1 cellular context compared by ENCODE assay signal in genomic region chr20:54133434-54134427, GRCh38.
TF ChIP-seq lines count a peak whose summit lies in the region.

No MANE protein-coding gene starts in this region.

TF ChIP-seq in HepG2, 621 proteins besides CTCF, POLR2A, EP300 and RAD21 (continued from another document and continues in another):
- TF ChIP-seq HMGXB3 (CRISPR knock-in tag; IDR thresholded peaks at IDR 0.05; ENCODE audit: borderline replicate concordance) (peak; percentile 24; the same call in 1 of the 2 replicates), RNF2 (conservative IDR thresholded peaks at IDR 0.05; ENCODE audit: low read depth) (no peak), CEBPG (CRISPR knock-in tag; IDR thresholded peaks at IDR 0.05) (peak; percentile 85), JDP2 (CRISPR knock-in tag; IDR thresholded peaks at IDR 0.05; ENCODE audit: borderline replicate concordance) (no peak), PPARG (CRISPR knock-in tag; conservative IDR thresholded peaks at IDR 0.05) (peak; percentile 42; the same call in 1 of the 2 replicates), ZNF713 (CRISPR knock-in tag; IDR thresholded peaks at IDR 0.05) (no peak), SRSF9 (IDR thresholded peaks at IDR 0.05; ENCODE audit: borderline replicate concordance, insufficient read depth, low read depth, low read length, poor library complexity, severe bottlenecking) (no peak), GLI4 (CRISPR knock-in tag; IDR thresholded peaks at IDR 0.05; ENCODE audit: borderline replicate concordance) (0 out of 2 replicates have a peak, but pooled peaks have one; percentile 75), FOXK1 (CRISPR knock-in tag; IDR thresholded peaks at IDR 0.05; ENCODE audit: borderline replicate concordance, low read depth) (0 out of 2 replicates have a peak, but pooled peaks have one; percentile 18), SATB2 (CRISPR knock-in tag; IDR thresholded peaks at IDR 0.05) (peak; percentile 90), MIXL1 (CRISPR knock-in tag; IDR thresholded peaks at IDR 0.05) (peak; percentile 81), FOXP4 (CRISPR knock-in tag; IDR thresholded peaks at IDR 0.05) (peak; percentile 89), ELF3 (CRISPR knock-in tag; IDR thresholded peaks at IDR 0.05) (peak; percentile 99), GTF2F1 (IDR thresholded peaks at IDR 0.05; ENCODE audit: low read length) (peak; percentile 74; the same call in 1 of the 2 replicates), FOXA1 (IDR thresholded peaks at IDR 0.05) (no peak), FOXA1 (CRISPR knock-in tag; IDR thresholded peaks at IDR 0.05) (peak; percentile 79), ZBTB20 (CRISPR knock-in tag; IDR thresholded peaks at IDR 0.05; ENCODE audit: borderline replicate concordance, low read depth) (peak; percentile 80; the same call in 1 of the 2 replicates), MAZ (IDR thresholded peaks at IDR 0.05; ENCODE audit: borderline replicate concordance, low read depth, low read length) (0 out of 2 replicates have a peak, but pooled peaks have one; percentile 8), MAZ (CRISPR knock-in tag; IDR thresholded peaks at IDR 0.05; ENCODE audit: low read depth) (no peak), FOSL1 (CRISPR knock-in tag; IDR thresholded peaks at IDR 0.05; ENCODE audit: borderline replicate concordance) (peak; percentile 82; the same call in 1 of the 2 replicates), PRPF4 (IDR thresholded peaks at IDR 0.05; ENCODE audit: low read depth, low read length, poor library complexity, severe bottlenecking) (no peak), TGIF2 (CRISPR knock-in tag; IDR thresholded peaks at IDR 0.05) (peak; percentile 14; the same call in 1 of the 2 replicates), MEIS1 (CRISPR knock-in tag; IDR thresholded peaks at IDR 0.05; ENCODE audit: borderline replicate concordance) (0 out of 2 replicates have a peak, but pooled peaks have one; percentile 6), USF2 (IDR thresholded peaks at IDR 0.05; ENCODE audit: low read depth, low read length) (no peak), USF2 (CRISPR knock-in tag; IDR thresholded peaks at IDR 0.05; ENCODE audit: borderline replicate concordance) (no peak; the same call in 1 of the 2 replicates), NFIC (IDR thresholded peaks at IDR 0.05; ENCODE audit: low read length) (no peak; the same call in 1 of the 2 replicates), XRCC5 (optimal IDR thresholded peaks at IDR 0.05; ENCODE audit: low read length) (peak; percentile 81), CBX5 (CRISPR knock-in tag; IDR thresholded peaks at IDR 0.05; ENCODE audit: borderline replicate concordance) (peak; percentile 60; the same call in 1 of the 2 replicates), ZNF629 (CRISPR knock-in tag; conservative IDR thresholded peaks at IDR 0.05) (peak; percentile 45; the same call in 1 of the 2 replicates), ZNF557 (CRISPR knock-in tag; IDR thresholded peaks at IDR 0.05) (peak; percentile 92; the same call in 1 of the 2 replicates), ZBTB1 (CRISPR knock-in tag; IDR thresholded peaks at IDR 0.05; ENCODE audit: borderline replicate concordance) (no peak), ZBTB43 (CRISPR knock-in tag; conservative IDR thresholded peaks at IDR 0.05) (peak; percentile 88), TFDP1 (CRISPR knock-in tag; IDR thresholded peaks at IDR 0.05; ENCODE audit: borderline replicate concordance) (peak; percentile 57; the same call in 1 of the 2 replicates), ZNF256 (CRISPR knock-in tag; conservative IDR thresholded peaks at IDR 0.05) (no peak), ZNF709 (CRISPR knock-in tag; IDR thresholded peaks at IDR 0.05) (no peak), MEIS2 (CRISPR knock-in tag; IDR thresholded peaks at IDR 0.05) (peak; percentile 97), GATAD2A (CRISPR knock-in tag; IDR thresholded peaks at IDR 0.05) (peak; percentile 94), ZNF282 (IDR thresholded peaks at IDR 0.05; ENCODE audit: partially characterized antibody) (no peak)
- TF ChIP-seq, protein P1, sequence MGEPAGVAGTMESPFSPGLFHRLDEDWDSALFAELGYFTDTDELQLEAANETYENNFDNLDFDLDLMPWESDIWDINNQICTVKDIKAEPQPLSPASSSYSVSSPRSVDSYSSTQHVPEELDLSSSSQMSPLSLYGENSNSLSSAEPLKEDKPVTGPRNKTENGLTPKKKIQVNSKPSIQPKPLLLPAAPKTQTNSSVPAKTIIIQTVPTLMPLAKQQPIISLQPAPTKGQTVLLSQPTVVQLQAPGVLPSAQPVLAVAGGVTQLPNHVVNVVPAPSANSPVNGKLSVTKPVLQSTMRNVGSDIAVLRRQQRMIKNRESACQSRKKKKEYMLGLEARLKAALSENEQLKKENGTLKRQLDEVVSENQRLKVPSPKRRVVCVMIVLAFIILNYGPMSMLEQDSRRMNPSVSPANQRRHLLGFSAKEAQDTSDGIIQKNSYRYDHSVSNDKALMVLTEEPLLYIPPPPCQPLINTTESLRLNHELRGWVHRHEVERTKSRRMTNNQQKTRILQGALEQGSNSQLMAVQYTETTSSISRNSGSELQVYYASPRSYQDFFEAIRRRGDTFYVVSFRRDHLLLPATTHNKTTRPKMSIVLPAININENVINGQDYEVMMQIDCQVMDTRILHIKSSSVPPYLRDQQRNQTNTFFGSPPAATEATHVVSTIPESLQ (CRISPR knock-in tag; conservative IDR thresholded peaks at IDR 0.05) = peak; percentile 33; the same call in 1 of the 2 replicates
- TF ChIP-seq, protein P2, sequence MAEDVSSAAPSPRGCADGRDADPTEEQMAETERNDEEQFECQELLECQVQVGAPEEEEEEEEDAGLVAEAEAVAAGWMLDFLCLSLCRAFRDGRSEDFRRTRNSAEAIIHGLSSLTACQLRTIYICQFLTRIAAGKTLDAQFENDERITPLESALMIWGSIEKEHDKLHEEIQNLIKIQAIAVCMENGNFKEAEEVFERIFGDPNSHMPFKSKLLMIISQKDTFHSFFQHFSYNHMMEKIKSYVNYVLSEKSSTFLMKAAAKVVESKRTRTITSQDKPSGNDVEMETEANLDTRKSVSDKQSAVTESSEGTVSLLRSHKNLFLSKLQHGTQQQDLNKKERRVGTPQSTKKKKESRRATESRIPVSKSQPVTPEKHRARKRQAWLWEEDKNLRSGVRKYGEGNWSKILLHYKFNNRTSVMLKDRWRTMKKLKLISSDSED (CRISPR knock-in tag; IDR thresholded peaks at IDR 0.05) = no peak
- TF ChIP-seq, protein P3, sequence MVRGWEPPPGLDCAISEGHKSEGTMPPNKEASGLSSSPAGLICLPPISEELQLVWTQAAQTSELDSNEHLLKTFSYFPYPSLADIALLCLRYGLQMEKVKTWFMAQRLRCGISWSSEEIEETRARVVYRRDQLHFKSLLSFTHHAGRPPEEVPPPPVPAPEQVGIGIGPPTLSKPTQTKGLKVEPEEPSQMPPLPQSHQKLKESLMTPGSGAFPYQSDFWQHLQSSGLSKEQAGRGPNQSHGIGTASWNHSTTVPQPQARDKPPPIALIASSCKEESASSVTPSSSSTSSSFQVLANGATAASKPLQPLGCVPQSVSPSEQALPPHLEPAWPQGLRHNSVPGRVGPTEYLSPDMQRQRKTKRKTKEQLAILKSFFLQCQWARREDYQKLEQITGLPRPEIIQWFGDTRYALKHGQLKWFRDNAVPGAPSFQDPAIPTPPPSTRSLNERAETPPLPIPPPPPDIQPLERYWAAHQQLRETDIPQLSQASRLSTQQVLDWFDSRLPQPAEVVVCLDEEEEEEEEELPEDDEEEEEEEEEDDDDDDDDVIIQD (CRISPR knock-in tag; IDR thresholded peaks at IDR 0.05; ENCODE audit: low read depth) = peak; percentile 87
- TF ChIP-seq, protein P4, sequence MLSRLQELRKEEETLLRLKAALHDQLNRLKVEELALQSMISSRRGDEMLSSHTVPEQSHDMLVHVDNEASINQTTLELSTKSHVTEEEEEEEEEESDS (CRISPR knock-in tag; IDR thresholded peaks at IDR 0.05; ENCODE audit: borderline replicate concordance) = no peak
- TF ChIP-seq, protein P5, sequence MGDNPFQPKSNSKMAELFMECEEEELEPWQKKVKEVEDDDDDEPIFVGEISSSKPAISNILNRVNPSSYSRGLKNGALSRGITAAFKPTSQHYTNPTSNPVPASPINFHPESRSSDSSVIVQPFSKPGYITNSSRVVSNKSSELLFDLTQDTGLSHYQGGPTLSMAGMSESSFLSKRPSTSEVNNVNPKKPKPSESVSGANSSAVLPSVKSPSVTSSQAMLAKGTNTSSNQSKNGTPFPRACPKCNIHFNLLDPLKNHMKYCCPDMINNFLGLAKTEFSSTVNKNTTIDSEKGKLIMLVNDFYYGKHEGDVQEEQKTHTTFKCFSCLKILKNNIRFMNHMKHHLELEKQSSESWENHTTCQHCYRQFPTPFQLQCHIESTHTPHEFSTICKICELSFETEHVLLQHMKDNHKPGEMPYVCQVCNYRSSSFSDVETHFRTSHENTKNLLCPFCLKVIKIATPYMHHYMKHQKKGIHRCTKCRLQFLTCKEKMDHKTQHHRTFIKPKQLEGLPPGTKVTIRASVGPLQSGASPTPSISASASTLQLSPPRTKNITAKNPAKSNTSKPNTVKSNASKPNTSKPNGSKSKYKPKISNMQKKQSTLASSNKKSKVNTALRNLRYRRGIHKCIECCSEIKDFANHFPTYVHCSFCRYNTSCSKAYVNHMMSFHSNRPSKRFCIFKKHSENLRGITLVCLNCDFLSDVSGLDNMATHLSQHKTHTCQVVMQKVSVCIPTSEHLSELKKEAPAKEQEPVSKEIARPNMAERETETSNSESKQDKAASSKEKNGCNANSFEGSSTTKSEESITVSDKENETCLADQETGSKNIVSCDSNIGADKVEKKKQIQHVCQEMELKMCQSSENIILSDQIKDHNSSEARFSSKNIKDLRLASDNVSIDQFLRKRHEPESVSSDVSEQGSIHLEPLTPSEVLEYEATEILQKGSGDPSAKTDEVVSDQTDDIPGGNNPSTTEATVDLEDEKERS (CRISPR knock-in tag; IDR thresholded peaks at IDR 0.05) = no peak
